ENCODE assay signal across 16 cellular contexts in genomic region chr1:245434285-245434684, GRCh38.
A peak's percentile ranks its signal among the peaks of the same experiment; 100 is the strongest.
DNase-seq lines count a peak whose midpoint lies in the region; ATAC-seq, FAIRE-seq and TF ChIP-seq lines count a peak whose summit lies in the region.
"Had no signal": no experiment of that assay in that cellular context is flagged by ENCODE, and none has a peak within 500 bp of the region (broad histone marks: within the 10 kb centered on the region; RNA-seq: fewer than 3 reads in every experiment).

No MANE protein-coding gene starts in this region.

- ATAC-seq in HepG2, result peak; percentile 86
- ATAC-seq in right lobe of liver, result no peak
- ATAC-seq in body of pancreas, result no peak
- ATAC-seq: naive thymus-derived CD4-positive, alpha-beta T cell had no signal

- FAIRE-seq in HepG2 (lab: Jason Lieb, UNC) (no peak), urothelium cell line (lab: Jason Lieb, UNC) (no peak)
- FAIRE-seq: keratinocyte had no signal

- no peaks in the 10 kb centered on the region for H3K36me3 ChIP-seq in HepG2 (replicated peaks in 1 of 2; ENCODE audit: control insufficient read depth in 1 of 2, insufficient read depth in 2 of 2, low read length in 2 of 2)
- H3K36me3 ChIP-seq in right lobe of liver, result no peaks in the 10 kb centered on the region
- H3K36me3 ChIP-seq in brain microvascular endothelial cell (replicated peaks), result no peaks in the 10 kb centered on the region
- H3K36me3 ChIP-seq in effector memory CD4-positive, alpha-beta T cell (ENCODE audit: control insufficient read depth, insufficient read depth, low read length), result no peaks in the 10 kb centered on the region
- H3K36me3 ChIP-seq in body of pancreas (replicated peaks in 1 of 2; ENCODE audit: insufficient read depth in 1 of 2, low read depth in 2 of 2), result no peaks in the 10 kb centered on the region

- WGBS in HepG2 (ENCODE audit: low lambda C conversion rate), result 38% methylated on average over 1 of the region's 1 CpG
- WGBS in right lobe of liver (ENCODE audit: insufficient coverage, low coverage, low lambda C conversion rate, missing lambda C conversion rate), result 67% methylated on average over 1 of the region's 1 CpG
- WGBS in body of pancreas, 2 donors, result 50 to 71% methylated on average over 1 of the region's 1 CpG

- POLR2A ChIA-PET in HepG2 (lab: Yijun Ruan, JAX), result no interaction called here

- no peak for TF ChIP-seq CTCF in HepG2 (CRISPR knock-in tag; IDR thresholded peaks at IDR 0.05)
- TF ChIP-seq CTCF in right lobe of liver (IDR thresholded peaks at IDR 0.05), result no peak
- peak; percentile 3 for TF ChIP-seq CTCF in HFF-Myc (IDR thresholded peaks at IDR 0.05; ENCODE audit: low read depth, low read length, missing control alignments)
- peak; percentile 19 for TF ChIP-seq CTCF in brain microvascular endothelial cell (IDR thresholded peaks at IDR 0.05; ENCODE audit: low read depth, low read length, missing control alignments)
- no peak for TF ChIP-seq CTCF in body of pancreas (IDR thresholded peaks at IDR 0.05)

- CTCF ChIA-PET in HepG2 (lab: Yijun Ruan, JAX; ENCODE audit: low intra/inter-chr PET ratio, low total read pairs), result no interaction called here

- H4K20me1 ChIP-seq in HepG2 (ENCODE audit: insufficient read depth, low read length), result no peaks in the 10 kb centered on the region

- H2AFZ ChIP-seq in HepG2 (ENCODE audit: low read length), result no peak overlapping the region

- H3K27me3 ChIP-seq in HepG2 (ENCODE audit: control insufficient read depth in 1 of 2, insufficient read depth in 2 of 2, low read length in 2 of 2), result no peaks in the 10 kb centered on the region
- no peaks in the 10 kb centered on the region for H3K27me3 ChIP-seq in right lobe of liver
- H3K27me3 ChIP-seq in brain microvascular endothelial cell (replicated peaks), result no peaks in the 10 kb centered on the region
- no peaks in the 10 kb centered on the region for H3K27me3 ChIP-seq in effector memory CD4-positive, alpha-beta T cell (replicated peaks; ENCODE audit: control insufficient read depth, insufficient read depth, low read length, poor library complexity, severe bottlenecking)
- H3K27me3 ChIP-seq in body of pancreas, result no peaks in the 10 kb centered on the region

- no peak overlapping the region for H3K4me2 ChIP-seq in HepG2 (ENCODE audit: low read depth, low read length)

- no peak for DNase-seq in HepG2 (ENCODE audit: low spot score)
- no peak for DNase-seq in right lobe of liver
- no peak for DNase-seq in HFF-Myc (ENCODE audit: extremely low read depth, low read depth)
- DNase-seq in brain microvascular endothelial cell, result no peak
- DNase-seq in urothelium cell line (ENCODE audit: low spot score), result peak; percentile 22
- no peak for DNase-seq in effector memory CD4-positive, alpha-beta T cell
- DNase-seq in SKM-1 treated with dmso at 0.1 percent for 144 hours (lab: John Stamatoyannopoulos, UW; ENCODE audit: unreplicated experiment), result no peak
- DNase-seq in body of pancreas, result no peak
- DNase-seq: activated CD4-positive, alpha-beta T cell treated with anti-CD3 and anti-CD28 coated beads, Interleukin-2, amount 50 U/mL, for 1 hour; amniotic stem cell; effector CD8-positive, alpha-beta T cell; naive thymus-derived CD4-positive, alpha-beta T cell; NCI-H2171; NCI-H774; stimulated activated CD4-positive, alpha-beta T cell treated with anti-CD3 and anti-CD28 coated beads, Interleukin-4, amount 100 ng/mL, for 1 hour had no signal

- no peak overlapping the region for H3K4me3 ChIP-seq in HepG2 (replicated peaks in 1 of 3; ENCODE audit: insufficient read depth in 1 of 3, low read depth in 2 of 3, low read length in 3 of 3)
- no peak overlapping the region for H3K4me3 ChIP-seq in right lobe of liver
- no peak overlapping the region for H3K4me3 ChIP-seq in HFF-Myc (replicated peaks; ENCODE audit: low read depth, low read length)
- no peak overlapping the region for H3K4me3 ChIP-seq in brain microvascular endothelial cell (ENCODE audit: low read depth, low read length)
- H3K4me3 ChIP-seq in effector memory CD4-positive, alpha-beta T cell (ENCODE audit: insufficient read depth, low read depth, low read length, poor library complexity, severe bottlenecking), result no peak overlapping the region
- no peak overlapping the region for H3K4me3 ChIP-seq in body of pancreas

- H3K27ac ChIP-seq in HepG2 (ENCODE audit: extremely low read length, insufficient read depth, low read length) (no peak overlapping the region), right lobe of liver (no peak overlapping the region), brain microvascular endothelial cell (no peak overlapping the region), body of pancreas (no peak overlapping the region)
- H3K27ac ChIP-seq in effector memory CD4-positive, alpha-beta T cell (ENCODE audit: insufficient read depth, low read length, poor library complexity, severe bottlenecking), result no peak overlapping the region

- H3K4me1 ChIP-seq in HepG2 (ENCODE audit: insufficient read depth, low read length) (no peaks in the 10 kb centered on the region), right lobe of liver (no peaks in the 10 kb centered on the region), body of pancreas (no peaks in the 10 kb centered on the region)
- H3K4me1 ChIP-seq in effector memory CD4-positive, alpha-beta T cell (ENCODE audit: control insufficient read depth, insufficient read depth, low read length, poor library complexity, severe bottlenecking), result no peaks in the 10 kb centered on the region

- TF ChIP-seq RAD21 in HepG2 (CRISPR knock-in tag; IDR thresholded peaks at IDR 0.05), result no peak

- H3K9me3 ChIP-seq in HepG2 (ENCODE audit: low read length) (no peaks in the 10 kb centered on the region), right lobe of liver (no peaks in the 10 kb centered on the region), body of pancreas (no peaks in the 10 kb centered on the region)
- no peaks in the 10 kb centered on the region for H3K9me3 ChIP-seq in effector memory CD4-positive, alpha-beta T cell (ENCODE audit: control insufficient read depth, low read length)

- no TSS peak for BruUV-seq in HepG2 (replicated peaks; lab: Mats Ljungman, UMichigan)

- in situ Hi-C loops in HepG2 (cut with HindIII; ENCODE audit: extremely low pct_ligation_motif_present, low pct_unique_long_range_greater_than_20kb) (no loop called here), brain microvascular endothelial cell (cut with HindIII; ENCODE audit: low pct_ligation_motif_present, low sequenced_read_pairs) (no loop called here)

- TF ChIP-seq EP300 in HepG2 (IDR thresholded peaks at IDR 0.05; ENCODE audit: low read depth in 2 of 2, low read length in 2 of 2) (no peak), HepG2 (CRISPR knock-in tag; IDR thresholded peaks at IDR 0.05; ENCODE audit: borderline replicate concordance) (no peak)

- no peak for TF ChIP-seq POLR2A in HepG2 (IDR thresholded peaks at IDR 0.05; ENCODE audit: insufficient read depth in 1 of 2, low read depth in 2 of 2, low read length in 2 of 2)
- no peak for TF ChIP-seq POLR2A in right lobe of liver (IDR thresholded peaks at IDR 0.05)
- no peak for TF ChIP-seq POLR2A in body of pancreas (IDR thresholded peaks at IDR 0.05)

- H3K9ac ChIP-seq in HepG2 (ENCODE audit: insufficient read depth, low read depth, low read length), result no peak overlapping the region

- intact Hi-C loops in HepG2 (cut with micrococcal nuclease; ENCODE audit: unreplicated experiment) (no loop called here), right lobe of liver (cut with DNase I) (no loop called here), body of pancreas (cut with DNase I) (no loop called here)

- no peaks in the 10 kb centered on the region for H3K79me2 ChIP-seq in HepG2 (ENCODE audit: insufficient read depth, low read length)

TF ChIP-seq in HepG2, 621 proteins besides CTCF, POLR2A, EP300 and RAD21:
- TF ChIP-seq, protein P1, sequence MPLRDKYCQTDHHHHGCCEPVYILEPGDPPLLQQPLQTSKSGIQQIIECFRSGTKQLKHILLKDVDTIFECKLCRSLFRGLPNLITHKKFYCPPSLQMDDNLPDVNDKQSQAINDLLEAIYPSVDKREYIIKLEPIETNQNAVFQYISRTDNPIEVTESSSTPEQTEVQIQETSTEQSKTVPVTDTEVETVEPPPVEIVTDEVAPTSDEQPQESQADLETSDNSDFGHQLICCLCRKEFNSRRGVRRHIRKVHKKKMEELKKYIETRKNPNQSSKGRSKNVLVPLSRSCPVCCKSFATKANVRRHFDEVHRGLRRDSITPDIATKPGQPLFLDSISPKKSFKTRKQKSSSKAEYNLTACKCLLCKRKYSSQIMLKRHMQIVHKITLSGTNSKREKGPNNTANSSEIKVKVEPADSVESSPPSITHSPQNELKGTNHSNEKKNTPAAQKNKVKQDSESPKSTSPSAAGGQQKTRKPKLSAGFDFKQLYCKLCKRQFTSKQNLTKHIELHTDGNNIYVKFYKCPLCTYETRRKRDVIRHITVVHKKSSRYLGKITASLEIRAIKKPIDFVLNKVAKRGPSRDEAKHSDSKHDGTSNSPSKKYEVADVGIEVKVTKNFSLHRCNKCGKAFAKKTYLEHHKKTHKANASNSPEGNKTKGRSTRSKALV (CRISPR knock-in tag; IDR thresholded peaks at IDR 0.05), result no peak
- TF ChIP-seq HNF4G (IDR thresholded peaks at IDR 0.05; ENCODE audit: borderline replicate concordance, low read depth, low read length) (no peak), HNF4G (CRISPR knock-in tag; IDR thresholded peaks at IDR 0.05; ENCODE audit: borderline replicate concordance, low read depth) (no peak), ZNF644 (CRISPR knock-in tag; IDR thresholded peaks at IDR 0.05; ENCODE audit: low read depth) (no peak), ZC3H13 (CRISPR knock-in tag; IDR thresholded peaks at IDR 0.05) (no peak), RNF2 (conservative IDR thresholded peaks at IDR 0.05; ENCODE audit: low read depth) (no peak), GFI1 (CRISPR knock-in tag; IDR thresholded peaks at IDR 0.05; ENCODE audit: borderline replicate concordance) (no peak), ZBTB20 (CRISPR knock-in tag; IDR thresholded peaks at IDR 0.05; ENCODE audit: borderline replicate concordance, low read depth) (no peak), SMAD1 (CRISPR knock-in tag; IDR thresholded peaks at IDR 0.05; ENCODE audit: borderline replicate concordance, low read depth) (no peak), ZFP41 (CRISPR knock-in tag; IDR thresholded peaks at IDR 0.05; ENCODE audit: borderline replicate concordance) (no peak), PHF21A (CRISPR knock-in tag; IDR thresholded peaks at IDR 0.05) (no peak), ZNF274 (CRISPR knock-in tag; IDR thresholded peaks at IDR 0.05) (no peak), ZKSCAN5 (CRISPR knock-in tag; IDR thresholded peaks at IDR 0.05) (no peak)
- TF ChIP-seq, protein P2, sequence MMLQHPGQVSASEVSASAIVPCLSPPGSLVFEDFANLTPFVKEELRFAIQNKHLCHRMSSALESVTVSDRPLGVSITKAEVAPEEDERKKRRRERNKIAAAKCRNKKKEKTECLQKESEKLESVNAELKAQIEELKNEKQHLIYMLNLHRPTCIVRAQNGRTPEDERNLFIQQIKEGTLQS (CRISPR knock-in tag; IDR thresholded peaks at IDR 0.05), result no peak

Comparison
In these comparisons a context has a peak if more than half of its experiments do, and no peak if none do; other contexts are left out.
1. CTCF ChIP-seq: peak in HFF-Myc (single experiment) and brain microvascular endothelial cell (single experiment); none in HepG2 (single experiment), right lobe of liver (0 of 4) and body of pancreas (0 of 7).